In genomic region chr6:158312165-158312564, GRCh38 we compare ENCODE assay signal across 11 cellular contexts. TPM values are rescaled to one million over a fixed set of nuclear protein-coding genes. Genes with fewer than 3 reads are reported as not detected.
DNase-seq lines count a peak whose midpoint lies in the region; ATAC-seq and TF ChIP-seq lines count a peak whose summit lies in the region.
"Had no signal": no experiment of that assay in that cellular context is flagged by ENCODE, and none has a peak within 500 bp of the region (broad histone marks: within the 10 kb centered on the region; RNA-seq: fewer than 3 reads in every experiment).

TULP4 (plus strand) TSS chr6:158312465; CDS start chr6:158314017, 1,552 bp downstream.

- no peak for ATAC-seq in activated CD4-positive, alpha-beta T cell treated with anti-CD3 and anti-CD28 coated beads for 36 hours
- ATAC-seq in memory B cell (ENCODE audit: low read depth): no peak
- no peak for ATAC-seq in GM21825 (IDR thresholded peaks at IDR 0.05; ENCODE audit: unreplicated experiment)
- no peak for ATAC-seq in HG03521 (IDR thresholded peaks at IDR 0.05; ENCODE audit: unreplicated experiment)
- no peak for ATAC-seq in HG02840 (IDR thresholded peaks at IDR 0.05; ENCODE audit: low FRiP score, unreplicated experiment)
- ATAC-seq: A549 had no signal

- POLR2A ChIA-PET in activated CD4-positive, alpha-beta T cell treated with anti-CD3 and anti-CD28 coated beads for 36 hours (lab: Charles Lee): no interaction called here

- CTCF ChIA-PET in activated CD4-positive, alpha-beta T cell treated with anti-CD3 and anti-CD28 coated beads for 36 hours (lab: Charles Lee): no interaction called here

- H3K27me3 Mint-ChIP-seq in activated CD4-positive, alpha-beta T cell treated with anti-CD3 and anti-CD28 coated beads for 36 hours: no peaks in the 10 kb centered on the region
- H3K27me3 Mint-ChIP-seq in memory B cell (no peaks in the 10 kb centered on the region), type B pancreatic cell (no peaks in the 10 kb centered on the region)

- no peak for TF ChIP-seq CTCF in type B pancreatic cell (conservative IDR thresholded peaks at IDR 0.05)

- no peak within 1 kb of the TSS for H3K27ac Mint-ChIP-seq in activated CD4-positive, alpha-beta T cell treated with anti-CD3 and anti-CD28 coated beads for 36 hours
- H3K27ac Mint-ChIP-seq in memory B cell (peak within 1 kb of the TSS; percentile 58), type B pancreatic cell (no peak within 1 kb of the TSS)

- peaks cover 4% of the 10 kb centered on the region for H3K9me3 Mint-ChIP-seq in activated CD4-positive, alpha-beta T cell treated with anti-CD3 and anti-CD28 coated beads for 36 hours (ENCODE audit: low read depth)
- H3K9me3 Mint-ChIP-seq in memory B cell (no peaks in the 10 kb centered on the region), type B pancreatic cell (peaks cover 6% of the 10 kb centered on the region)

- peak within 1 kb of the TSS; percentile 30 for H3K27ac ChIP-seq in cingulate gyrus (ENCODE audit: low read depth, low read length)
- H3K27ac ChIP-seq: A549 had no signal

- peaks cover 35% of the 10 kb centered on the region for H3K36me3 Mint-ChIP-seq in activated CD4-positive, alpha-beta T cell treated with anti-CD3 and anti-CD28 coated beads for 36 hours (ENCODE audit: low read depth)
- H3K36me3 Mint-ChIP-seq in memory B cell (peaks cover 22% of the 10 kb centered on the region), type B pancreatic cell (peaks cover 44% of the 10 kb centered on the region)

- intact Hi-C loops in activated CD4-positive, alpha-beta T cell treated with anti-CD3 and anti-CD28 coated beads for 36 hours (cut with DNase I, micrococcal nuclease): no loop called here

- DNase-seq in activated CD4-positive, alpha-beta T cell treated with anti-CD3 and anti-CD28 coated beads for 36 hours: no peak
- no peak for DNase-seq in activated CD4-positive, alpha-beta T cell treated with anti-CD3 and anti-CD28 coated beads, Interleukin-2, amount 50 U/mL, for 1 hour
- DNase-seq in memory B cell (ENCODE audit: low spot score in 2 of 2) (no peak), type B pancreatic cell (ENCODE audit: extremely low spot score, unreplicated experiment) (no peak)
- DNase-seq: activated T-cell treated with anti-CD3 and anti-CD28 coated beads, Interleukin-2, amount 50 U/mL, for 1 hour; NCI-H774 had no signal

- peaks cover 8% of the 10 kb centered on the region for H3K4me1 Mint-ChIP-seq in activated CD4-positive, alpha-beta T cell treated with anti-CD3 and anti-CD28 coated beads for 36 hours
- H3K4me1 Mint-ChIP-seq in memory B cell (peaks cover 18% of the 10 kb centered on the region), type B pancreatic cell (ENCODE audit: unreplicated experiment) (peaks cover 15% of the 10 kb centered on the region)

- no peak within 1 kb of the TSS for H3K4me3 Mint-ChIP-seq in activated CD4-positive, alpha-beta T cell treated with anti-CD3 and anti-CD28 coated beads for 36 hours
- H3K4me3 Mint-ChIP-seq in memory B cell (no peak within 1 kb of the TSS), type B pancreatic cell (no peak within 1 kb of the TSS)

RNA-seq across cellular contexts. Expression of gene TULP4, which starts in this region (rescaled TPM):
- 10 to 100 TPM; 11.8 to 14.3 TPM for total RNA-seq in activated CD4-positive, alpha-beta T cell treated with anti-CD3 and anti-CD28 coated beads for 36 hours
- total RNA-seq in type B pancreatic cell (ENCODE audit: low replicate concordance): 94.1 and 109 TPM in 2 replicates
